In the genomic region with DNA sequence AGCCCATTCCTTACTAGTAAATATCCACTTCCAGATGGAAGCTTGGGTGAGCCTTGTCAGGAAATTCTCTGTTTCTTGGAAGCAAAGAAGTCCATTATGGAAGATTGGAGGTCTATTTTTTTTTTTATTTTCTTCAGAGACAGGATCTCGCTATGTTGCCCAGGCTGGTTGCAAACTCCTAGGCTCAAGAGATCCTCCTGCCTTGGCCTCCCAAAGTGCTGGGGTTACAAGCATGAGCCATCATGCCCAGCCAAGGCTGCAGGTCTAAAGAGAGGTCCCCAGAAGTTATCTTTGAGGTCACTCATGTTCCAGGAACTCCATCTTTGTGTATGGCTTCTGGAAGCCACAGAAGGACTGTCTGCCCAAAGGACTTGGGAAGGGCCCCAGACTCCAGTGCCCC, we compare ENCODE assay signal across 24 cellular contexts.
"Had no signal": no experiment of that assay in that cellular context is flagged by ENCODE, and none has a peak within 500 bp of the region (broad histone marks: within the 10 kb centered on the region; RNA-seq: fewer than 3 reads in every experiment).

No MANE protein-coding gene starts in this region.

- H3K4me1 Mint-ChIP-seq: activated CD8-positive, alpha-beta memory T cell treated with anti-CD3 and anti-CD28 coated beads, Interleukin-2, amount 10 ng/mL, durations not matched to agents 7 days and 5 days; activated naive CD4-positive, alpha-beta T cell treated with anti-CD3 and anti-CD28 coated beads, Interleukin-2, amount 50 U/mL, for 24 hours; brain had no signal

- H3K36me3 ChIP-seq: ascending aorta, SJCRH30 had no signal

- H3K9me3 ChIP-seq: SJCRH30 had no signal

- H3K27ac ChIP-seq: ascending aorta, SJCRH30 had no signal

- H3K4me1 ChIP-seq: ascending aorta, SJCRH30 had no signal

- H3K4me3 Mint-ChIP-seq: activated CD8-positive, alpha-beta memory T cell treated with anti-CD3 and anti-CD28 coated beads, Interleukin-2, amount 10 ng/mL, durations not matched to agents 7 days and 5 days; activated naive CD4-positive, alpha-beta T cell treated with anti-CD3 and anti-CD28 coated beads, Interleukin-2, amount 50 U/mL, for 24 hours; activated T-cell treated with anti-CD3 and anti-CD28 coated beads, Interleukin-2, amount 50 U/mL, for 24 hours; activated T-helper 1 cell treated with anti-CD3 and anti-CD28 coated beads, Interleukin-12 subunit alpha, Interleukin-12 subunit beta, Interleukin-2, Interleukin-4 antibody, amounts not matched to agents 30 ng/mL and 10 ng/mL and 1 ng/mL, durations not matched to agents 14 hours and 24 hours and 36 hours; brain; central memory CD8-positive, alpha-beta T cell; T-helper 2 cell treated with Interferon-gamma antibody and Interleukin-4, amounts not matched to agents 5 μg/mL and 100 μg/mL, for 36 hours; WTC11 had no signal

- H3K4me3 ChIP-seq: ascending aorta, SJCRH30 had no signal

- H3K27me3 Mint-ChIP-seq: activated naive CD4-positive, alpha-beta T cell treated with anti-CD3 and anti-CD28 coated beads, Interleukin-2, amount 50 U/mL, for 24 hours had no signal

- H3K36me3 Mint-ChIP-seq: brain had no signal

- H3K27ac Mint-ChIP-seq: activated CD8-positive, alpha-beta memory T cell treated with anti-CD3 and anti-CD28 coated beads, Interleukin-2, amount 10 ng/mL, durations not matched to agents 7 days and 5 days; activated naive CD4-positive, alpha-beta T cell treated with anti-CD3 and anti-CD28 coated beads, Interleukin-2, amount 50 U/mL, for 24 hours; activated T-cell treated with anti-CD3 and anti-CD28 coated beads, Interleukin-2, amount 50 U/mL, for 24 hours; activated T-helper 1 cell treated with anti-CD3 and anti-CD28 coated beads, Interleukin-12 subunit alpha, Interleukin-12 subunit beta, Interleukin-2, Interleukin-4 antibody, amounts not matched to agents 30 ng/mL and 10 ng/mL and 1 ng/mL, durations not matched to agents 14 hours and 24 hours and 36 hours; T-helper 2 cell treated with Interferon-gamma antibody and Interleukin-4, amounts not matched to agents 5 μg/mL and 100 μg/mL, for 36 hours; WTC11 had no signal

- H3K27me3 ChIP-seq: ascending aorta, SJCRH30 had no signal

- DNase-seq: activated CD4-positive, alpha-beta T cell treated with anti-CD3 and anti-CD28 coated beads for 48 hours; activated CD4-positive, alpha-beta T cell treated with anti-CD3 and anti-CD28 coated beads, Interleukin-2, amount 50 U/mL, for 4 hours; activated CD4-positive, CD25-positive, alpha-beta regulatory T cell treated with anti-CD3 and anti-CD28 coated beads, Interleukin-2, amount 50 U/mL, for 72 hours; activated CD8-positive, alpha-beta memory T cell treated with anti-CD3 and anti-CD28 coated beads, Interleukin-2, amount 10 ng/mL, durations not matched to agents 7 days and 5 days; activated effector memory CD4-positive, alpha-beta T cell treated with Interleukin-2 at 50 U/mL for 16 hours; activated naive CD4-positive, alpha-beta T cell; activated T-cell treated with anti-CD3 and anti-CD28 coated beads, Interleukin-2, amount 50 U/mL, for 24 hours; MM.1S; NCI-H1105; NCI-H1436; NCI-H1694 treated with DMSO at 0.1 percent for 48 hours; NCI-H2029 treated with DMSO at 0.1 percent for 48 hours; NCI-H524; Right ventricle myocardium superior; SJCRH30; SW 1271 had no signal

- ATAC-seq: activated CD8-positive, alpha-beta memory T cell treated with anti-CD3 and anti-CD28 coated beads, Interleukin-2, amount 10 ng/mL, durations not matched to agents 7 days and 5 days; SK-N-SH treated with all-trans-retinoic acid at 6 μM for 48 hours had no signal
